8 cellular contexts compared by ENCODE assay signal in the genomic region with DNA sequence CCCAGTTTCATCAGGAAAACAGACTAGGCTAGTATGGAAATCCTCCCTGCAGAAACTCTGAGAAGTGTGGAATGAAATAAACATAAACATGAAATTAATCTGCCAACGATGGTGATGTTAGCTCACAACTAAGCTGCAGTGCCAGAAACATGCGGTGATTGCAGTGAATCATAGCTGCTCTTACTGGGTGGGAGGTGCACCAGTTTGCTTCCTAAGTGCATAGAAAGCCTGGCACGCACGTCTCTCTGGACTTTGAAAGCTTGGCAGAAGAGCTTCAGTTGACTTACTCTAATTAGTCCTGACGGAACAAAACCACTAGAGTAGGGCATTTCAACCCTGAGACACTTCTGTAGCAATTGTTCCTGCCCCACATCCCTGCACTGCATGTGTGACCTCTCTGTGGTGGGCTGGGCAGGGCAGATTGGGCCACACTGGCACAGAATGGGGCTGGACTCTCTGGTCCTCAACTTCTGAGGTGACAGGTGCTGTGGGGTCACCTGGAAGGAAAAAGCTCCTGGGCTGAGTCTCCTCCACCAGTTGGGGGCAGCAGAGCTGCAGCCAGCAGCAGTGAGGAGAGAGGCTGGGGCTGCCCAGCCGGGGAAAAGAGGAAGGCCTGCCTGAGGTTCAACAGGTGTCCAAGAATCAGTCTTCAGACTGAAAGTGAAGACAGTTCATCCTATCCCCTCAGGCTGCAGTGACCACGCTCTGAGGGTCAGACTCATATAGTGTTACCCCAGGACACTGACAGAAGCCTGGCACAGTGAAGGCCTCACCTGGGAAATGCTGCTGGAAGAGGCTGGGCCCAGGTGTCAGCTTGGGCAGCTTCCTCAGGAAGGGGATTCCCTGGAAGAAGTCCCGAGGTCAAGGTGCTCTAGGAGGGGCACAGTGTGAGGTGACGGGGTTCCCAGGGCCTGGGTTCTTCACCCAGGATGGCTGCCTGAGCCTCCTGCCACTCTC.
A peak's percentile ranks its signal among the peaks of the same experiment; 100 is the strongest.
DNase-seq lines count a peak whose midpoint lies in the region; ATAC-seq lines count a peak whose summit lies in the region.

No MANE protein-coding gene starts in this region.

- peaks cover 3% of the 10 kb centered on the region for H3K4me1 Mint-ChIP-seq in activated naive CD8-positive, alpha-beta T cell treated with anti-CD3 and anti-CD28 coated beads, Interleukin-2, amount 50 U/mL, for 24 hours
- peaks cover 50% of the 10 kb centered on the region for H3K4me1 Mint-ChIP-seq in memory B cell

- H3K36me3 Mint-ChIP-seq in activated naive CD8-positive, alpha-beta T cell treated with anti-CD3 and anti-CD28 coated beads, Interleukin-2, amount 50 U/mL, for 24 hours (ENCODE audit: low read depth): no peaks in the 10 kb centered on the region
- H3K36me3 Mint-ChIP-seq in memory B cell: no peaks in the 10 kb centered on the region

- H3K27me3 Mint-ChIP-seq in activated naive CD8-positive, alpha-beta T cell treated with anti-CD3 and anti-CD28 coated beads, Interleukin-2, amount 50 U/mL, for 24 hours: no peaks in the 10 kb centered on the region
- H3K27me3 Mint-ChIP-seq in memory B cell: no peaks in the 10 kb centered on the region

- peak; percentile 17 to 24 for DNase-seq in NOMO-1 (lab: John Stamatoyannopoulos, UW; ENCODE audit: unreplicated experiment in 2 of 2)
- no peak for DNase-seq in NOMO-1 treated with dmso at 0.1 percent for 144 hours (lab: John Stamatoyannopoulos, UW; ENCODE audit: unreplicated experiment)
- peak; percentile 12 for DNase-seq in activated naive CD8-positive, alpha-beta T cell treated with anti-CD3 and anti-CD28 coated beads, Interleukin-2, amount 50 U/mL, for 24 hours
- DNase-seq in memory B cell (ENCODE audit: low spot score in 2 of 2): peak; percentile 46 to 53
- no peak for DNase-seq in C1 segment of cervical spinal cord (lab: John Stamatoyannopoulos, UW)

- no peak overlapping the region for H3K27ac Mint-ChIP-seq in activated naive CD8-positive, alpha-beta T cell treated with anti-CD3 and anti-CD28 coated beads, Interleukin-2, amount 50 U/mL, for 24 hours
- peak overlapping the region; percentile 60 for H3K27ac Mint-ChIP-seq in memory B cell

- H3K4me3 Mint-ChIP-seq in activated naive CD8-positive, alpha-beta T cell treated with anti-CD3 and anti-CD28 coated beads, Interleukin-2, amount 50 U/mL, for 24 hours: no peak overlapping the region
- peak overlapping the region; percentile 41 for H3K4me3 Mint-ChIP-seq in memory B cell

- no peaks in the 10 kb centered on the region for H3K9me3 Mint-ChIP-seq in activated naive CD8-positive, alpha-beta T cell treated with anti-CD3 and anti-CD28 coated beads, Interleukin-2, amount 50 U/mL, for 24 hours
- no peaks in the 10 kb centered on the region for H3K9me3 Mint-ChIP-seq in memory B cell

- peak; percentile 68 for ATAC-seq in HG03354 (IDR thresholded peaks at IDR 0.05; ENCODE audit: poor library complexity, severe bottlenecking, unreplicated experiment)
- ATAC-seq in activated naive CD8-positive, alpha-beta T cell treated with anti-CD3 and anti-CD28 coated beads, Interleukin-2, amount 50 U/mL, for 24 hours: no peak
- ATAC-seq in memory B cell (ENCODE audit: low read depth): peak; percentile 74
- ATAC-seq in HG03097 (IDR thresholded peaks at IDR 0.05; ENCODE audit: low FRiP score, unreplicated experiment): no peak
- ATAC-seq in HG02588 (IDR thresholded peaks at IDR 0.05; ENCODE audit: unreplicated experiment): no peak

Comparison
In these comparisons a context has a peak if more than half of its experiments do, and no peak if none do; other contexts are left out.
1. DNase-seq: peak in NOMO-1 (2 of 2), activated naive CD8-positive, alpha-beta T cell treated with anti-CD3 and anti-CD28 coated beads, Interleukin-2, amount 50 U/mL, for 24 hours (single experiment) and memory B cell (2 of 2); none in NOMO-1 treated with dmso at 0.1 percent for 144 hours (single experiment) and C1 segment of cervical spinal cord (0 of 14).
2. ATAC-seq: peak in HG03354 (single experiment) and memory B cell (single experiment); none in activated naive CD8-positive, alpha-beta T cell treated with anti-CD3 and anti-CD28 coated beads, Interleukin-2, amount 50 U/mL, for 24 hours (single experiment), HG03097 (single experiment) and HG02588 (single experiment).